In genomic region chr13:40790232-40790631, GRCh38 we compare ENCODE assay signal across 9 cellular contexts. TPM values are rescaled to one million over a fixed set of nuclear protein-coding genes. Genes with fewer than 3 reads are reported as not detected.
DNase-seq lines count a peak whose midpoint lies in the region; ATAC-seq and TF ChIP-seq lines count a peak whose summit lies in the region.
"Had no signal": no experiment of that assay in that cellular context is flagged by ENCODE, and none has a peak within 500 bp of the region (broad histone marks: within the 10 kb centered on the region; RNA-seq: fewer than 3 reads in every experiment).

No MANE protein-coding gene starts in this region.

- no peaks in the 10 kb centered on the region for H3K27me3 ChIP-seq in kidney epithelial cell (ENCODE audit: control insufficient read depth, insufficient read depth, low read length)
- H3K27me3 ChIP-seq in tibial nerve = no peaks in the 10 kb centered on the region

- no peaks in the 10 kb centered on the region for H3K36me3 Mint-ChIP-seq in activated T-cell treated with anti-CD3 and anti-CD28 coated beads, Interleukin-2, amount 50 U/mL, for 72 hours (ENCODE audit: insufficient read depth in 2 of 2)
- H3K36me3 Mint-ChIP-seq in activated T-helper 2 cell treated with anti-CD3 and anti-CD28 coated beads, Interferon-gamma antibody, Interleukin-2, Interleukin-4, amounts not matched to agents 10 μg/mL and 5 μg/mL and 100 μg/mL, durations not matched to agents 14 hours and 24 hours and 36 hours (ENCODE audit: low read depth) = peaks cover 20% of the 10 kb centered on the region

- no peaks in the 10 kb centered on the region for H3K9me3 ChIP-seq in tibial nerve

- WGBS in tibial nerve, 2 donors = 33 to 37% methylated on average over 6 of the region's 6 CpGs

- no peak for ATAC-seq in activated T-cell treated with anti-CD3 and anti-CD28 coated beads, Interleukin-2, amount 50 U/mL, for 72 hours (replicated peaks in 1 of 2)
- no peak for ATAC-seq in HG03571 (IDR thresholded peaks at IDR 0.05; ENCODE audit: unreplicated experiment)

- H3K36me3 ChIP-seq in kidney epithelial cell (ENCODE audit: control insufficient read depth, insufficient read depth, low read length) = no peaks in the 10 kb centered on the region
- peaks cover 0 to 27% (median 0%) of the 10 kb centered on the region in 3 donors for H3K36me3 ChIP-seq in tibial nerve

- TF ChIP-seq CTCF in kidney epithelial cell (IDR thresholded peaks at IDR 0.05; ENCODE audit: insufficient read depth, low read length, poor library complexity, severe bottlenecking) (no peak), tibial nerve (IDR thresholded peaks at IDR 0.05) (no peak)

- peaks cover 51% of the 10 kb centered on the region for H3K4me1 Mint-ChIP-seq in activated T-cell treated with anti-CD3 and anti-CD28 coated beads, Interleukin-2, amount 50 U/mL, for 72 hours (ENCODE audit: low read depth)
- H3K4me1 Mint-ChIP-seq in activated T-helper 2 cell treated with anti-CD3 and anti-CD28 coated beads, Interferon-gamma antibody, Interleukin-2, Interleukin-4, amounts not matched to agents 10 μg/mL and 5 μg/mL and 100 μg/mL, durations not matched to agents 14 hours and 24 hours and 36 hours (ENCODE audit: low read depth) = peaks cover 37% of the 10 kb centered on the region

- H3K9me3 Mint-ChIP-seq in activated T-cell treated with anti-CD3 and anti-CD28 coated beads, Interleukin-2, amount 50 U/mL, for 72 hours = no peaks in the 10 kb centered on the region
- H3K9me3 Mint-ChIP-seq in activated T-helper 2 cell treated with anti-CD3 and anti-CD28 coated beads, Interferon-gamma antibody, Interleukin-2, Interleukin-4, amounts not matched to agents 10 μg/mL and 5 μg/mL and 100 μg/mL, durations not matched to agents 14 hours and 24 hours and 36 hours = no peaks in the 10 kb centered on the region

- intact Hi-C loops in activated T-helper 2 cell treated with anti-CD3 and anti-CD28 coated beads, Interferon-gamma antibody, Interleukin-2, Interleukin-4, amounts not matched to agents 10 μg/mL and 5 μg/mL and 100 μg/mL, durations not matched to agents 14 hours and 24 hours and 36 hours (cut with micrococcal nuclease) = no loop called here

- no peak for DNase-seq in activated T-cell treated with anti-CD3 and anti-CD28 coated beads, Interleukin-2, amount 50 U/mL, for 72 hours
- DNase-seq in activated T-cell treated with anti-CD3 and anti-CD28 coated beads, Interleukin-2, amount 50 U/mL, for 48 hours = no peak
- no peak for DNase-seq in activated T-helper 2 cell treated with anti-CD3 and anti-CD28 coated beads, Interferon-gamma antibody, Interleukin-2, Interleukin-4, amounts not matched to agents 10 μg/mL and 5 μg/mL and 100 μg/mL, durations not matched to agents 14 hours and 24 hours and 36 hours (ENCODE audit: low spot score)
- no peak for DNase-seq in kidney epithelial cell (ENCODE audit: low read depth)
- no peak for DNase-seq in tibial nerve (ENCODE audit: low spot score in 2 of 2)
- no peak for DNase-seq in GM03348 (ENCODE audit: low spot score)
- DNase-seq in superior temporal gyrus (ENCODE audit: extremely low spot score) = no peak
- DNase-seq: stimulated activated CD4-positive, alpha-beta T cell treated with anti-CD3 and anti-CD28 coated beads, Interleukin-4, amount 100 ng/mL, for 24 hours had no signal

- peaks cover 0 to 10% (median 0%) of the 10 kb centered on the region in 4 donors for H3K4me1 ChIP-seq in tibial nerve

- peak overlapping the region; percentile 72 to 77 for H3K4me3 Mint-ChIP-seq in activated T-cell treated with anti-CD3 and anti-CD28 coated beads, Interleukin-2, amount 50 U/mL, for 72 hours
- peak overlapping the region; percentile 73 for H3K4me3 Mint-ChIP-seq in activated T-helper 2 cell treated with anti-CD3 and anti-CD28 coated beads, Interferon-gamma antibody, Interleukin-2, Interleukin-4, amounts not matched to agents 10 μg/mL and 5 μg/mL and 100 μg/mL, durations not matched to agents 14 hours and 24 hours and 36 hours (ENCODE audit: low read depth)

- no peak for TF ChIP-seq EP300 in tibial nerve (IDR thresholded peaks at IDR 0.05)

- TF ChIP-seq POLR2A in tibial nerve (IDR thresholded peaks at IDR 0.05) = no peak

- no peaks in the 10 kb centered on the region for H3K27me3 Mint-ChIP-seq in activated T-cell treated with anti-CD3 and anti-CD28 coated beads, Interleukin-2, amount 50 U/mL, for 72 hours (ENCODE audit: low read depth)
- no peaks in the 10 kb centered on the region for H3K27me3 Mint-ChIP-seq in activated T-helper 2 cell treated with anti-CD3 and anti-CD28 coated beads, Interferon-gamma antibody, Interleukin-2, Interleukin-4, amounts not matched to agents 10 μg/mL and 5 μg/mL and 100 μg/mL, durations not matched to agents 14 hours and 24 hours and 36 hours (ENCODE audit: low read depth)

- peak overlapping the region; percentile 71 to 87 (median 80) for H3K27ac ChIP-seq in tibial nerve

- H3K27ac Mint-ChIP-seq in activated T-cell treated with anti-CD3 and anti-CD28 coated beads, Interleukin-2, amount 50 U/mL, for 72 hours = no peak overlapping the region
- H3K27ac Mint-ChIP-seq in activated T-helper 2 cell treated with anti-CD3 and anti-CD28 coated beads, Interferon-gamma antibody, Interleukin-2, Interleukin-4, amounts not matched to agents 10 μg/mL and 5 μg/mL and 100 μg/mL, durations not matched to agents 14 hours and 24 hours and 36 hours = no peak overlapping the region

- H3K4me3 ChIP-seq in kidney epithelial cell (ENCODE audit: low read depth, low read length) (peak overlapping the region; percentile 67), tibial nerve (peak overlapping the region; percentile 61 to 72 (median 70))

RNA-seq across cellular contexts. Expression of gene SLC25A15, which starts 0.8 kb away (rescaled TPM):
- total RNA-seq in activated T-cell treated with anti-CD3 and anti-CD28 coated beads, Interleukin-2, amount 50 U/mL, for 72 hours = 10 to 100 TPM; 13.0 to 14.3 TPM
- 21.8 and 24.1 TPM in 2 replicates for total RNA-seq in activated T-helper 2 cell treated with anti-CD3 and anti-CD28 coated beads, Interferon-gamma antibody, Interleukin-2, Interleukin-4, amounts not matched to agents 10 μg/mL and 5 μg/mL and 100 μg/mL, durations not matched to agents 14 hours and 24 hours and 36 hours
- 27.5 and 33.4 TPM in 2 replicates for total RNA-seq in kidney epithelial cell
- total RNA-seq in tibial nerve = 1 to 10 TPM; 3.1 to 9.4 (median 7.0) TPM

RNA-seq across cellular contexts. Expression of gene MRPS31, which starts 19.2 kb away (rescaled TPM):
- total RNA-seq in activated T-cell treated with anti-CD3 and anti-CD28 coated beads, Interleukin-2, amount 50 U/mL, for 72 hours = 10 to 100 TPM; 47.8 to 52.3 TPM
- 42.9 and 43.1 TPM in 2 replicates for total RNA-seq in activated T-helper 2 cell treated with anti-CD3 and anti-CD28 coated beads, Interferon-gamma antibody, Interleukin-2, Interleukin-4, amounts not matched to agents 10 μg/mL and 5 μg/mL and 100 μg/mL, durations not matched to agents 14 hours and 24 hours and 36 hours
- total RNA-seq in kidney epithelial cell (21.7 and 22.5 TPM in 2 replicates), tibial nerve (10 to 100 TPM; 12.2 to 24.3 (median 22.1) TPM)
